32 cellular contexts compared by ENCODE assay signal in the genomic region with DNA sequence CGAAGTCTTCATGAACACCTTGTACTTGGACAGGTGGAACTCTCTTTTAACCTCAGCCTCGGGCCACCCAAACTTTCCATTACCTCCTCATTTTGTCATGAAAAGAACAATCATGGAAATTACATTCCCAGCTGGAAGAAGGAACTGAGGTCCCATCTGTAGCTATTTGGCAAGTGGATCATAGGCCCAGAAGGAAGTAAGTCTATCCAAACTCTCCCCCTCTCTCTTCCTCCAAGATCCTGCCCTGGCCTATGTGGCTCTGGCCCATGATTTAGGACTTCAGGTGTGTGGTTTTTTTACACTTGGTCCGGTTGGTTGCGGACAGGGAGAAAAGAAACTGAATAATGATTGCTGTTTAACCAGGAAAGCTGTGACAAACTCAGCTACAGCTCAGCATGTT. TPM values are rescaled to one million over a fixed set of nuclear protein-coding genes. Genes with fewer than 3 reads are reported as not detected.
DNase-seq lines count a peak whose midpoint lies in the region; ATAC-seq, FAIRE-seq and TF ChIP-seq lines count a peak whose summit lies in the region.
"Had no signal": no experiment of that assay in that cellular context is flagged by ENCODE, and none has a peak within 500 bp of the region (broad histone marks: within the 10 kb centered on the region; RNA-seq: fewer than 3 reads in every experiment).

No MANE protein-coding gene starts in this region.

- H3K4me3 ChIP-seq in subcutaneous abdominal adipose tissue (ENCODE audit: low read depth in 1 of 5, low read length in 5 of 5) = no peak overlapping the region
- H3K4me3 ChIP-seq: stomach had no signal

- DNase-seq in HFFc6 (no peak), WTC11 (ENCODE audit: low spot score) (no peak), glutamatergic neuron (no peak), foreskin keratinocyte (no peak), GM13977 (ENCODE audit: low spot score) (no peak), D721Med (ENCODE audit: insufficient read length, low spot score) (no peak)
- DNase-seq: activated CD4-positive, alpha-beta T cell treated with anti-CD3 and anti-CD28 coated beads for 4 hours; activated T-cell treated with anti-CD3 and anti-CD28 coated beads for 4 hours; aorta; Caco-2; DMS79; hypothalamus; immature natural killer cell; left cardiac atrium; NCI-H146; NCI-H226; NCI-H526 treated with DMSO at 0.1 percent for 48 hours; NK-92 treated with Interleukin-12 subunit alpha and Interleukin-12 subunit beta, amount 100 ng/mL, for 24 hours; PC-3; SHP77; stimulated activated CD4-positive, alpha-beta T cell treated with anti-CD3 and anti-CD28 coated beads, Interleukin-4, amount 100 ng/mL, for 1 hour; stomach had no signal

- peaks cover 13 to 46% (median 31%) of the 10 kb centered on the region in 5 donors for H3K36me3 ChIP-seq in subcutaneous abdominal adipose tissue (ENCODE audit: control insufficient read depth in 5 of 5, insufficient read depth in 5 of 5, low read length in 5 of 5)

- no peak for FAIRE-seq in D721Med (lab: Jason Lieb, UNC)
- FAIRE-seq: frontal cortex, G401.6 had no signal

- H3K36me3 Mint-ChIP-seq in HFFc6 (ENCODE audit: low read depth) (peaks cover 61% of the 10 kb centered on the region), WTC11 (peaks cover 79% of the 10 kb centered on the region), glutamatergic neuron (ENCODE audit: unreplicated experiment) (no peaks in the 10 kb centered on the region)
- H3K36me3 Mint-ChIP-seq: activated naive CD8-positive, alpha-beta T cell; immature natural killer cell had no signal

- TF ChIP-seq CTCF in HFFc6 (IDR thresholded peaks at IDR 0.05) (no peak), WTC11 (IDR thresholded peaks at IDR 0.05) (no peak), glutamatergic neuron (IDR thresholded peaks at IDR 0.05; ENCODE audit: partially characterized antibody, unreplicated experiment) (no peak), foreskin keratinocyte (conservative IDR thresholded peaks at IDR 0.05) (no peak), GM13977 (IDR thresholded peaks at IDR 0.05; ENCODE audit: extremely low read depth, insufficient read depth, missing control alignments) (no peak), D721Med (IDR thresholded peaks at IDR 0.05; ENCODE audit: insufficient read depth, missing control alignments) (no peak)

- in situ Hi-C loops in GM13977 (cut with MboI; ENCODE audit: low pct_unique_long_range_greater_than_20kb, low sequenced_read_pairs, unreplicated experiment) = no loop called here

- H3K27me3 ChIP-seq in subcutaneous abdominal adipose tissue (ENCODE audit: control insufficient read depth in 5 of 5, insufficient read depth in 4 of 5, low read length in 5 of 5) (no peaks in the 10 kb centered on the region), foreskin keratinocyte (no peaks in the 10 kb centered on the region)
- H3K27me3 ChIP-seq: stomach had no signal

- ATAC-seq in WTC11 (no peak), foreskin keratinocyte (no peak)
- ATAC-seq: esophagus mucosa, left cardiac atrium, PC-3, sciatic nerve had no signal

- peaks cover 78% of the 10 kb centered on the region for H3K4me1 Mint-ChIP-seq in HFFc6 (ENCODE audit: low read depth)
- H3K4me1 Mint-ChIP-seq in WTC11 = peaks cover 11% of the 10 kb centered on the region
- H3K4me1 Mint-ChIP-seq in glutamatergic neuron (ENCODE audit: low read depth, unreplicated experiment) = peaks cover 15% of the 10 kb centered on the region
- H3K4me1 Mint-ChIP-seq: immature natural killer cell had no signal

- H3K9me3 Mint-ChIP-seq in HFFc6 = no peaks in the 10 kb centered on the region
- no peaks in the 10 kb centered on the region for H3K9me3 Mint-ChIP-seq in WTC11
- peaks cover 5% of the 10 kb centered on the region for H3K9me3 Mint-ChIP-seq in glutamatergic neuron (ENCODE audit: unreplicated experiment)
- H3K9me3 Mint-ChIP-seq: activated T-helper 2 cell treated with anti-CD3 and anti-CD28 coated beads, Interferon-gamma antibody, Interleukin-2, Interleukin-4, amounts not matched to agents 10 μg/mL and 5 μg/mL and 100 μg/mL, durations not matched to agents 14 hours and 24 hours and 36 hours; dendritic cell treated with granulocyte-macrophage colony-stimulating factor and Interleukin-4, amounts not matched to agents 40 ng/mL and 50 ng/mL, for 4 days; immature natural killer cell; type B pancreatic cell had no signal

- H3K4me1 ChIP-seq in subcutaneous abdominal adipose tissue (ENCODE audit: control insufficient read depth in 5 of 5, insufficient read depth in 5 of 5, low read length in 5 of 5) = peaks cover 11 to 61% (median 43%) of the 10 kb centered on the region in 5 donors
- peaks cover 3% of the 10 kb centered on the region for H3K4me1 ChIP-seq in foreskin keratinocyte

- H3K27me3 Mint-ChIP-seq in HFFc6 (ENCODE audit: insufficient read depth) (peaks cover 1% of the 10 kb centered on the region; the same call in 1 of the 2 replicates), WTC11 (ENCODE audit: low read depth) (no peaks in the 10 kb centered on the region), glutamatergic neuron (ENCODE audit: unreplicated experiment) (peaks cover 2% of the 10 kb centered on the region)
- H3K27me3 Mint-ChIP-seq: activated naive CD8-positive, alpha-beta T cell; type B pancreatic cell had no signal

- H3K9me3 ChIP-seq in subcutaneous abdominal adipose tissue (ENCODE audit: control insufficient read depth in 5 of 5, low read length in 5 of 5) = no peaks in the 10 kb centered on the region
- H3K9me3 ChIP-seq: Caco-2, stomach had no signal

- H3K4me3 Mint-ChIP-seq in HFFc6 (no peak overlapping the region), WTC11 (no peak overlapping the region), glutamatergic neuron (ENCODE audit: unreplicated experiment) (no peak overlapping the region)
- H3K4me3 Mint-ChIP-seq: activated naive CD8-positive, alpha-beta T cell; dendritic cell treated with granulocyte-macrophage colony-stimulating factor and Interleukin-4, amounts not matched to agents 40 ng/mL and 50 ng/mL, for 4 days; immature natural killer cell; type B pancreatic cell had no signal

- CTCF ChIA-PET in WTC11 (lab: Charles Lee) = no interaction called here

- H3K27ac ChIP-seq in subcutaneous abdominal adipose tissue (ENCODE audit: low read depth, low read length) (peak overlapping the region; percentile 95), foreskin keratinocyte (no peak overlapping the region)
- H3K27ac ChIP-seq: C4-2B had no signal

- peak overlapping the region in 1 of 5 donors; percentile 48 for H3K9ac ChIP-seq in subcutaneous abdominal adipose tissue (ENCODE audit: low read length in 5 of 5)

- POLR2A ChIA-PET in WTC11 (lab: Charles Lee) = no interaction called here

- H3K27ac Mint-ChIP-seq in HFFc6 (peak overlapping the region; percentile 32; the same call in 1 of the 2 replicates), WTC11 (peak overlapping the region; percentile 91), glutamatergic neuron (ENCODE audit: unreplicated experiment) (peak overlapping the region; percentile 73)
- H3K27ac Mint-ChIP-seq: activated naive CD8-positive, alpha-beta T cell; activated T-helper 2 cell treated with anti-CD3 and anti-CD28 coated beads, Interferon-gamma antibody, Interleukin-2, Interleukin-4, amounts not matched to agents 10 μg/mL and 5 μg/mL and 100 μg/mL, durations not matched to agents 14 hours and 24 hours and 36 hours; dendritic cell treated with granulocyte-macrophage colony-stimulating factor and Interleukin-4, amounts not matched to agents 40 ng/mL and 50 ng/mL, for 4 days; immature natural killer cell; type B pancreatic cell had no signal

TF ChIP-seq in WTC11, 78 proteins besides CTCF, POLR2A, EP300 and RAD21:
- TF ChIP-seq RELA (CRISPR knock-in tag; IDR thresholded peaks at IDR 0.05; ENCODE audit: borderline replicate concordance) = no peak
- TF ChIP-seq, protein P1, sequence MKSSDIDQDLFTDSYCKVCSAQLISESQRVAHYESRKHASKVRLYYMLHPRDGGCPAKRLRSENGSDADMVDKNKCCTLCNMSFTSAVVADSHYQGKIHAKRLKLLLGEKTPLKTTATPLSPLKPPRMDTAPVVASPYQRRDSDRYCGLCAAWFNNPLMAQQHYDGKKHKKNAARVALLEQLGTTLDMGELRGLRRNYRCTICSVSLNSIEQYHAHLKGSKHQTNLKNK (CRISPR knock-in tag; IDR thresholded peaks at IDR 0.05) = no peak
- TF ChIP-seq, protein P2, sequence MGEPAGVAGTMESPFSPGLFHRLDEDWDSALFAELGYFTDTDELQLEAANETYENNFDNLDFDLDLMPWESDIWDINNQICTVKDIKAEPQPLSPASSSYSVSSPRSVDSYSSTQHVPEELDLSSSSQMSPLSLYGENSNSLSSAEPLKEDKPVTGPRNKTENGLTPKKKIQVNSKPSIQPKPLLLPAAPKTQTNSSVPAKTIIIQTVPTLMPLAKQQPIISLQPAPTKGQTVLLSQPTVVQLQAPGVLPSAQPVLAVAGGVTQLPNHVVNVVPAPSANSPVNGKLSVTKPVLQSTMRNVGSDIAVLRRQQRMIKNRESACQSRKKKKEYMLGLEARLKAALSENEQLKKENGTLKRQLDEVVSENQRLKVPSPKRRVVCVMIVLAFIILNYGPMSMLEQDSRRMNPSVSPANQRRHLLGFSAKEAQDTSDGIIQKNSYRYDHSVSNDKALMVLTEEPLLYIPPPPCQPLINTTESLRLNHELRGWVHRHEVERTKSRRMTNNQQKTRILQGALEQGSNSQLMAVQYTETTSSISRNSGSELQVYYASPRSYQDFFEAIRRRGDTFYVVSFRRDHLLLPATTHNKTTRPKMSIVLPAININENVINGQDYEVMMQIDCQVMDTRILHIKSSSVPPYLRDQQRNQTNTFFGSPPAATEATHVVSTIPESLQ (CRISPR knock-in tag; IDR thresholded peaks at IDR 0.05) = no peak
- TF ChIP-seq, protein P3, sequence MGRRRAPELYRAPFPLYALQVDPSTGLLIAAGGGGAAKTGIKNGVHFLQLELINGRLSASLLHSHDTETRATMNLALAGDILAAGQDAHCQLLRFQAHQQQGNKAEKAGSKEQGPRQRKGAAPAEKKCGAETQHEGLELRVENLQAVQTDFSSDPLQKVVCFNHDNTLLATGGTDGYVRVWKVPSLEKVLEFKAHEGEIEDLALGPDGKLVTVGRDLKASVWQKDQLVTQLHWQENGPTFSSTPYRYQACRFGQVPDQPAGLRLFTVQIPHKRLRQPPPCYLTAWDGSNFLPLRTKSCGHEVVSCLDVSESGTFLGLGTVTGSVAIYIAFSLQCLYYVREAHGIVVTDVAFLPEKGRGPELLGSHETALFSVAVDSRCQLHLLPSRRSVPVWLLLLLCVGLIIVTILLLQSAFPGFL (CRISPR knock-in tag; IDR thresholded peaks at IDR 0.05; ENCODE audit: borderline replicate concordance) = no peak
- no peak for TF ChIP-seq CBFB (CRISPR knock-in tag; IDR thresholded peaks at IDR 0.05; ENCODE audit: low read depth)

RNA-seq across cellular contexts. Expression of a gene that starts 44.1 kb away (rescaled TPM):
- total RNA-seq in HFFc6 (2021; fragmentation: NEBNext Ultra II Directional; extraction: Animal tissue kit (Norgen Biotek cat#: 25700)) = 100 to 1,000 TPM; 203 to 332 (median 220) TPM
- 292 to 339 TPM (median 296 TPM) in 3 replicates for total RNA-seq in WTC11 (2021)
- 12.8 TPM for total RNA-seq in glutamatergic neuron (ENCODE audit: unreplicated experiment)
- 82.0 and 91.9 TPM in 2 replicates for total RNA-seq in foreskin keratinocyte
- polyA plus RNA-seq in foreskin keratinocyte = 70.5 and 97.0 TPM in 2 replicates

Comparison
In these comparisons a context has a peak if more than half of its experiments do, and no peak if none do; other contexts are left out.
1. H3K27ac Mint-ChIP-seq: peak in every context shown above with its lines; median percentile 91 in WTC11; 73 in glutamatergic neuron; 32 in HFFc6.